Comparison of ENCODE assay signal across 13 cellular contexts in the genomic region with DNA sequence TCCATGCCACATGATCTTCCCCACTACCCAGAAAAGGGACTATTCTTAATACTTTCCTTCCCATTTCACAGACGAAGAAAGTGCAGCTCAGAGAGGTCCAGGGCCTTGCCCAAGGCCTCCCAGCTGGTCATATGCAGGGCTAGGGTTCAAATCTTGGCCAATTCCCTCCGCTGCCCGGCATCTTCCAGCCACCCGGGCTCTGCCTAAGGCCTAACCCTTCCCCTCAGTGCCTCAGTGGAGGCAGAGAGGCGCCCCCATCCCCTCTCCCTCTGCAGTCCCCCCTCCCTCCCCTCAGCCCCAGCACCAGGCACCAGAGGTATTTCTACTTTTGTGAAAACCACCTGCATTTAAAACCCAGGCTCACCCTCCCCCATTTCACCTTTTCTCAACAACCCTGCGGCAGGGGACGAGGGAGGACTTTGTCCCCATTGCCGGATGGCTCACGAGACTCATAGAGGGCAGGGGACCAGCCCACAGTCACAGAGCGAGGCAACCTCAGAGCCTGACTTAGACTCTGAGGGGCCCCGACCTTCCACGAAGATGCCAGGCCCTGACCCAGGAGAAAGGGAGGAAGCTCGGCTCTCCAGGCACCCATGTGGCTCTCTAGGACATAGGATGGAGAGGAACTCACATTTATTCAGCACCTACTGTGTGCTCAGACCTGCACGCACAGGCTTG. TPM values are rescaled to one million over a fixed set of nuclear protein-coding genes. Genes with fewer than 3 reads are reported as not detected.
A peak's percentile ranks its signal among the peaks of the same experiment; 100 is the strongest.
DNase-seq lines count a peak whose midpoint lies in the region; TF ChIP-seq lines count a peak whose summit lies in the region.
"Had no signal": no experiment of that assay in that cellular context is flagged by ENCODE, and none has a peak within 500 bp of the region (broad histone marks: within the 10 kb centered on the region; RNA-seq: fewer than 3 reads in every experiment).

No MANE protein-coding gene starts in this region.

- no peaks in the 10 kb centered on the region for H3K27me3 Mint-ChIP-seq in dendritic cell treated with granulocyte-macrophage colony-stimulating factor and Interleukin-4, amounts not matched to agents 40 ng/mL and 50 ng/mL, for 4 days

- no peak for TF ChIP-seq EP300 in tibial nerve (IDR thresholded peaks at IDR 0.05)

- peak overlapping the region; percentile 84 for H3K27ac Mint-ChIP-seq in dendritic cell treated with granulocyte-macrophage colony-stimulating factor and Interleukin-4, amounts not matched to agents 40 ng/mL and 50 ng/mL, for 4 days

- no peaks in the 10 kb centered on the region for H3K27me3 ChIP-seq in tibial nerve
- H3K27me3 ChIP-seq: MG63 had no signal

- H3K9me3 ChIP-seq in tibial nerve, result no peaks in the 10 kb centered on the region
- H3K9me3 ChIP-seq: MG63, SK-N-SH had no signal

- no peak for TF ChIP-seq POLR2A in tibial nerve (IDR thresholded peaks at IDR 0.05)

- intact Hi-C loops in dendritic cell treated with granulocyte-macrophage colony-stimulating factor and Interleukin-4, amounts not matched to agents 40 ng/mL and 50 ng/mL, for 4 days (cut with micrococcal nuclease), result no loop called here

- peak overlapping the region; percentile 37 for H3K4me3 ChIP-seq in GM12875 (ENCODE audit: low read depth, low read length)
- H3K4me3 ChIP-seq in skin epidermis, result no peak overlapping the region
- no peak overlapping the region for H3K4me3 ChIP-seq in tibial nerve
- H3K4me3 ChIP-seq: MG63 had no signal

- TF ChIP-seq CTCF in GM12875 (IDR thresholded peaks at IDR 0.05; ENCODE audit: borderline replicate concordance, insufficient read depth, low read depth, low read length) (no peak), tibial nerve (IDR thresholded peaks at IDR 0.05) (no peak)

- H3K36me3 ChIP-seq in tibial nerve, result no peaks in the 10 kb centered on the region
- H3K36me3 ChIP-seq: MG63 had no signal

- 76 to 82% methylated on average over 14 of the region's 14 CpGs for WGBS in tibial nerve, 2 donors

- DNase-seq in NCI-H69 (lab: John Stamatoyannopoulos, UW) (peak; percentile 7), tibial nerve (ENCODE audit: low spot score in 2 of 2) (no peak), superior temporal gyrus (ENCODE audit: extremely low spot score) (no peak), NCI-H2196 (lab: John Stamatoyannopoulos, UW; ENCODE audit: unreplicated experiment) (no peak), RKO (ENCODE audit: low spot score) (no peak)
- DNase-seq: foreskin melanocyte, HCEC 1CT, MG63, NCI-H526 treated with DMSO at 0.1 percent for 48 hours, SK-N-SH had no signal

- peaks cover 100% of the 10 kb centered on the region for H3K4me1 Mint-ChIP-seq in dendritic cell treated with granulocyte-macrophage colony-stimulating factor and Interleukin-4, amounts not matched to agents 40 ng/mL and 50 ng/mL, for 4 days (ENCODE audit: low read depth)

- peak overlapping the region in 15 of 21 experiments; percentile 22 to 88 (median 65) for H3K27ac ChIP-seq in skin epidermis
- H3K27ac ChIP-seq in tibial nerve, result peak overlapping the region in 2 of 4 donors; percentile 36 to 72

- H3K4me1 ChIP-seq in tibial nerve, result peaks cover 0 to 78% (median 28%) of the 10 kb centered on the region in 4 donors

- peaks cover 90% of the 10 kb centered on the region for H3K36me3 Mint-ChIP-seq in dendritic cell treated with granulocyte-macrophage colony-stimulating factor and Interleukin-4, amounts not matched to agents 40 ng/mL and 50 ng/mL, for 4 days (ENCODE audit: low read depth)

- peak overlapping the region; percentile 46 for H3K4me3 Mint-ChIP-seq in dendritic cell treated with granulocyte-macrophage colony-stimulating factor and Interleukin-4, amounts not matched to agents 40 ng/mL and 50 ng/mL, for 4 days

- H3K9me3 Mint-ChIP-seq in dendritic cell treated with granulocyte-macrophage colony-stimulating factor and Interleukin-4, amounts not matched to agents 40 ng/mL and 50 ng/mL, for 4 days, result no peaks in the 10 kb centered on the region

RNA-seq across cellular contexts. Expression of gene LAPTM5, which starts 12.3 kb away (rescaled TPM):
- total RNA-seq in tibial nerve, result 10 to 100 TPM; 21.1 to 67.8 (median 43.1) TPM

RNA-seq across cellular contexts. Expression of gene MATN1, which starts 21.9 kb away (rescaled TPM):
- total RNA-seq in tibial nerve, result not detected
